In the genomic region with DNA sequence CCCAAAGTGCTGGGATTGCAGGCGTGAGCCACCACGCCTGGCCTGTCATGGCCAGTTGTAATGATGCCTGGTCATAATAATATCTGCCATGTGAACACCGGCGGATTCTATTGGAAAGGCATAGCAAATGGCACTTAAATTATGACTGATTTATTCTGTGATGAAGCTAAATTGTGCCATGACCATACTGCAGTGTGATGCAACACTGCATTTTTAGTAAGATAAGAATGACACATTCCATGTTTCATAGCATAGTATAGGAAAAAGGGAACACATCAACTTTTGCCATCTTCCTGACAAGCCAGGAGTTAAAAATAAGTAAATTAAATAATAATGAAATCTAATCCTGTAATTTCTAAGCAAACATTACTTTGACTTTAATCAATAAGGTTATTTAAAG, we compare ENCODE assay signal across 1 cellular context.
TF ChIP-seq lines count a peak whose summit lies in the region.

No MANE protein-coding gene starts in this region.

TF ChIP-seq in HepG2, 621 proteins besides CTCF, POLR2A, EP300 and RAD21 (continued from another document):
- TF ChIP-seq, protein P1, sequence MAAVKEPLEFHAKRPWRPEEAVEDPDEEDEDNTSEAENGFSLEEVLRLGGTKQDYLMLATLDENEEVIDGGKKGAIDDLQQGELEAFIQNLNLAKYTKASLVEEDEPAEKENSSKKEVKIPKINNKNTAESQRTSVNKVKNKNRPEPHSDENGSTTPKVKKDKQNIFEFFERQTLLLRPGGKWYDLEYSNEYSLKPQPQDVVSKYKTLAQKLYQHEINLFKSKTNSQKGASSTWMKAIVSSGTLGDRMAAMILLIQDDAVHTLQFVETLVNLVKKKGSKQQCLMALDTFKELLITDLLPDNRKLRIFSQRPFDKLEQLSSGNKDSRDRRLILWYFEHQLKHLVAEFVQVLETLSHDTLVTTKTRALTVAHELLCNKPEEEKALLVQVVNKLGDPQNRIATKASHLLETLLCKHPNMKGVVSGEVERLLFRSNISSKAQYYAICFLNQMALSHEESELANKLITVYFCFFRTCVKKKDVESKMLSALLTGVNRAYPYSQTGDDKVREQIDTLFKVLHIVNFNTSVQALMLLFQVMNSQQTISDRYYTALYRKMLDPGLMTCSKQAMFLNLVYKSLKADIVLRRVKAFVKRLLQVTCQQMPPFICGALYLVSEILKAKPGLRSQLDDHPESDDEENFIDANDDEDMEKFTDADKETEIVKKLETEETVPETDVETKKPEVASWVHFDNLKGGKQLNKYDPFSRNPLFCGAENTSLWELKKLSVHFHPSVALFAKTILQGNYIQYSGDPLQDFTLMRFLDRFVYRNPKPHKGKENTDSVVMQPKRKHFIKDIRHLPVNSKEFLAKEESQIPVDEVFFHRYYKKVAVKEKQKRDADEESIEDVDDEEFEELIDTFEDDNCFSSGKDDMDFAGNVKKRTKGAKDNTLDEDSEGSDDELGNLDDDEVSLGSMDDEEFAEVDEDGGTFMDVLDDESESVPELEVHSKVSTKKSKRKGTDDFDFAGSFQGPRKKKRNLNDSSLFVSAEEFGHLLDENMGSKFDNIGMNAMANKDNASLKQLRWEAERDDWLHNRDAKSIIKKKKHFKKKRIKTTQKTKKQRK (IDR thresholded peaks at IDR 0.05; ENCODE audit: low read length): no peak
- TF ChIP-seq NFIC (IDR thresholded peaks at IDR 0.05; ENCODE audit: low read length): no peak
- no peak for TF ChIP-seq FOSL2 (CRISPR knock-in tag; IDR thresholded peaks at IDR 0.05)
- no peak for TF ChIP-seq HNF4A (CRISPR knock-in tag; IDR thresholded peaks at IDR 0.05)
TF ChIP-seq in HepG2: peak in this region for 1.
